In the genomic region with DNA sequence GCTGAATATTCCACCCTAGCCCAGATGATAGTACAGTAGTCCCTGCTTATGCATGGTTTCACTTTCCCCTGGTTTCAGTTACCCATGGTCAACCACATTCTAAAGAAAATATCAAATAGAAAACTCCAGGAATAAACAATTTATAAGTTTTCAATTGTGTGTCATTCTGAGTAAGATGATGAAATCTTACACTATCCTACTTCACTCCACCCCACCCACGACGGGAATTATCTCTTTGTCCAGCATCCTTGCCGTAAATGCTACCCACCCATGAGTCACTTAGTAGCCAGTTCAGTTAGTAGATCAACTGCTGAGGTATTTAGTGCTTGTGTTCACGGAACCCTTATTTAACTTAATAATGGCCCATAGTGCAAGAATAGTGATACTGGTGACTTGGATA, we compare ENCODE assay signal across 1 cellular context.
TF ChIP-seq lines count a peak whose summit lies in the region.

No MANE protein-coding gene starts in this region.

TF ChIP-seq in GM23338, 12 proteins besides CTCF, POLR2A, EP300 and RAD21 (continued from another document):
- TF ChIP-seq, protein P1, sequence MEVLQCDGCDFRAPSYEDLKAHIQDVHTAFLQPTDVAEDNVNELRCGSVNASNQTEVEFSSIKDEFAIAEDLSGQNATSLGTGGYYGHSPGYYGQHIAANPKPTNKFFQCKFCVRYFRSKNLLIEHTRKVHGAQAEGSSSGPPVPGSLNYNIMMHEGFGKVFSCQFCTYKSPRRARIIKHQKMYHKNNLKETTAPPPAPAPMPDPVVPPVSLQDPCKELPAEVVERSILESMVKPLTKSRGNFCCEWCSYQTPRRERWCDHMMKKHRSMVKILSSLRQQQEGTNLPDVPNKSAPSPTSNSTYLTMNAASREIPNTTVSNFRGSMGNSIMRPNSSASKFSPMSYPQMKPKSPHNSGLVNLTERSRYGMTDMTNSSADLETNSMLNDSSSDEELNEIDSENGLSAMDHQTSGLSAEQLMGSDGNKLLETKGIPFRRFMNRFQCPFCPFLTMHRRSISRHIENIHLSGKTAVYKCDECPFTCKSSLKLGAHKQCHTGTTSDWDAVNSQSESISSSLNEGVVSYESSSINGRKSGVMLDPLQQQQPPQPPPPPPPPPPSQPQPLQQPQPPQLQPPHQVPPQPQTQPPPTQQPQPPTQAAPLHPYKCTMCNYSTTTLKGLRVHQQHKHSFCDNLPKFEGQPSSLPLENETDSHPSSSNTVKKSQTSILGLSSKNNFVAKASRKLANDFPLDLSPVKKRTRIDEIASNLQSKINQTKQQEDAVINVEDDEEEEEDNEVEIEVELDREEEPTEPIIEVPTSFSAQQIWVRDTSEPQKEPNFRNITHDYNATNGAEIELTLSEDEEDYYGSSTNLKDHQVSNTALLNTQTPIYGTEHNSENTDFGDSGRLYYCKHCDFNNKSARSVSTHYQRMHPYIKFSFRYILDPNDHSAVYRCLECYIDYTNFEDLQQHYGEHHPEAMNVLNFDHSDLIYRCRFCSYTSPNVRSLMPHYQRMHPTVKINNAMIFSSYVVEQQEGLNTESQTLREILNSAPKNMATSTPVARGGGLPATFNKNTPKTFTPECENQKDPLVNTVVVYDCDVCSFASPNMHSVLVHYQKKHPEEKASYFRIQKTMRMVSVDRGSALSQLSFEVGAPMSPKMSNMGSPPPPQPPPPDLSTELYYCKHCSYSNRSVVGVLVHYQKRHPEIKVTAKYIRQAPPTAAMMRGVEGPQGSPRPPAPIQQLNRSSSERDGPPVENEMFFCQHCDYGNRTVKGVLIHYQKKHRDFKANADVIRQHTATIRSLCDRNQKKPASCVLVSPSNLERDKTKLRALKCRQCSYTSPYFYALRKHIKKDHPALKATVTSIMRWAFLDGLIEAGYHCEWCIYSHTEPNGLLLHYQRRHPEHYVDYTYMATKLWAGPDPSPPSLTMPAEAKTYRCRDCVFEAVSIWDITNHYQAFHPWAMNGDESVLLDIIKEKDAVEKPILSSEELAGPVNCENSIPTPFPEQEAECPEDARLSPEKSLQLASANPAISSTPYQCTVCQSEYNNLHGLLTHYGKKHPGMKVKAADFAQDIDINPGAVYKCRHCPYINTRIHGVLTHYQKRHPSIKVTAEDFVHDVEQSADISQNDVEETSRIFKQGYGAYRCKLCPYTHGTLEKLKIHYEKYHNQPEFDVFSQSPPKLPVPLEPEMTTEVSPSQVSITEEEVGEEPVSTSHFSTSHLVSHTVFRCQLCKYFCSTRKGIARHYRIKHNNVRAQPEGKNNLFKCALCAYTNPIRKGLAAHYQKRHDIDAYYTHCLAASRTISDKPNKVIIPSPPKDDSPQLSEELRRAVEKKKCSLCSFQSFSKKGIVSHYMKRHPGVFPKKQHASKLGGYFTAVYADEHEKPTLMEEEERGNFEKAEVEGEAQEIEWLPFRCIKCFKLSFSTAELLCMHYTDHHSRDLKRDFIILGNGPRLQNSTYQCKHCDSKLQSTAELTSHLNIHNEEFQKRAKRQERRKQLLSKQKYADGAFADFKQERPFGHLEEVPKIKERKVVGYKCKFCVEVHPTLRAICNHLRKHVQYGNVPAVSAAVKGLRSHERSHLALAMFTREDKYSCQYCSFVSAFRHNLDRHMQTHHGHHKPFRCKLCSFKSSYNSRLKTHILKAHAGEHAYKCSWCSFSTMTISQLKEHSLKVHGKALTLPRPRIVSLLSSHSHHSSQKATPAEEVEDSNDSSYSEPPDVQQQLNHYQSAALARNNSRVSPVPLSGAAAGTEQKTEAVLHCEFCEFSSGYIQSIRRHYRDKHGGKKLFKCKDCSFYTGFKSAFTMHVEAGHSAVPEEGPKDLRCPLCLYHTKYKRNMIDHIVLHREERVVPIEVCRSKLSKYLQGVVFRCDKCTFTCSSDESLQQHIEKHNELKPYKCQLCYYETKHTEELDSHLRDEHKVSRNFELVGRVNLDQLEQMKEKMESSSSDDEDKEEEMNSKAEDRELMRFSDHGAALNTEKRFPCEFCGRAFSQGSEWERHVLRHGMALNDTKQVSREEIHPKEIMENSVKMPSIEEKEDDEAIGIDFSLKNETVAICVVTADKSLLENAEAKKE (CRISPR knock-in tag; IDR thresholded peaks at IDR 0.05): no peak
- TF ChIP-seq, protein P2, sequence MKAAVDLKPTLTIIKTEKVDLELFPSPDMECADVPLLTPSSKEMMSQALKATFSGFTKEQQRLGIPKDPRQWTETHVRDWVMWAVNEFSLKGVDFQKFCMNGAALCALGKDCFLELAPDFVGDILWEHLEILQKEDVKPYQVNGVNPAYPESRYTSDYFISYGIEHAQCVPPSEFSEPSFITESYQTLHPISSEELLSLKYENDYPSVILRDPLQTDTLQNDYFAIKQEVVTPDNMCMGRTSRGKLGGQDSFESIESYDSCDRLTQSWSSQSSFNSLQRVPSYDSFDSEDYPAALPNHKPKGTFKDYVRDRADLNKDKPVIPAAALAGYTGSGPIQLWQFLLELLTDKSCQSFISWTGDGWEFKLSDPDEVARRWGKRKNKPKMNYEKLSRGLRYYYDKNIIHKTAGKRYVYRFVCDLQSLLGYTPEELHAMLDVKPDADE (IDR thresholded peaks at IDR 0.05): no peak
- TF ChIP-seq NANOG (IDR thresholded peaks at IDR 0.05; ENCODE audit: borderline replicate concordance) (no peak), STAT1 (IDR thresholded peaks at IDR 0.05; ENCODE audit: unreplicated experiment) (no peak), CREB1 (CRISPR knock-in tag; IDR thresholded peaks at IDR 0.05; ENCODE audit: low read depth) (no peak), EZH2 (IDR thresholded peaks at IDR 0.05; ENCODE audit: low read depth, unreplicated experiment) (no peak), JUNB (IDR thresholded peaks at IDR 0.05; ENCODE audit: unreplicated experiment) (no peak), ZNF331 (CRISPR knock-in tag; IDR thresholded peaks at IDR 0.05; ENCODE audit: low read depth) (no peak)
- TF ChIP-seq, protein P3, sequence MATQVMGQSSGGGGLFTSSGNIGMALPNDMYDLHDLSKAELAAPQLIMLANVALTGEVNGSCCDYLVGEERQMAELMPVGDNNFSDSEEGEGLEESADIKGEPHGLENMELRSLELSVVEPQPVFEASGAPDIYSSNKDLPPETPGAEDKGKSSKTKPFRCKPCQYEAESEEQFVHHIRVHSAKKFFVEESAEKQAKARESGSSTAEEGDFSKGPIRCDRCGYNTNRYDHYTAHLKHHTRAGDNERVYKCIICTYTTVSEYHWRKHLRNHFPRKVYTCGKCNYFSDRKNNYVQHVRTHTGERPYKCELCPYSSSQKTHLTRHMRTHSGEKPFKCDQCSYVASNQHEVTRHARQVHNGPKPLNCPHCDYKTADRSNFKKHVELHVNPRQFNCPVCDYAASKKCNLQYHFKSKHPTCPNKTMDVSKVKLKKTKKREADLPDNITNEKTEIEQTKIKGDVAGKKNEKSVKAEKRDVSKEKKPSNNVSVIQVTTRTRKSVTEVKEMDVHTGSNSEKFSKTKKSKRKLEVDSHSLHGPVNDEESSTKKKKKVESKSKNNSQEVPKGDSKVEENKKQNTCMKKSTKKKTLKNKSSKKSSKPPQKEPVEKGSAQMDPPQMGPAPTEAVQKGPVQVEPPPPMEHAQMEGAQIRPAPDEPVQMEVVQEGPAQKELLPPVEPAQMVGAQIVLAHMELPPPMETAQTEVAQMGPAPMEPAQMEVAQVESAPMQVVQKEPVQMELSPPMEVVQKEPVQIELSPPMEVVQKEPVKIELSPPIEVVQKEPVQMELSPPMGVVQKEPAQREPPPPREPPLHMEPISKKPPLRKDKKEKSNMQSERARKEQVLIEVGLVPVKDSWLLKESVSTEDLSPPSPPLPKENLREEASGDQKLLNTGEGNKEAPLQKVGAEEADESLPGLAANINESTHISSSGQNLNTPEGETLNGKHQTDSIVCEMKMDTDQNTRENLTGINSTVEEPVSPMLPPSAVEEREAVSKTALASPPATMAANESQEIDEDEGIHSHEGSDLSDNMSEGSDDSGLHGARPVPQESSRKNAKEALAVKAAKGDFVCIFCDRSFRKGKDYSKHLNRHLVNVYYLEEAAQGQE (IDR thresholded peaks at IDR 0.05; ENCODE audit: unreplicated experiment): no peak
